1 cellular context compared by ENCODE assay signal in the genomic region with DNA sequence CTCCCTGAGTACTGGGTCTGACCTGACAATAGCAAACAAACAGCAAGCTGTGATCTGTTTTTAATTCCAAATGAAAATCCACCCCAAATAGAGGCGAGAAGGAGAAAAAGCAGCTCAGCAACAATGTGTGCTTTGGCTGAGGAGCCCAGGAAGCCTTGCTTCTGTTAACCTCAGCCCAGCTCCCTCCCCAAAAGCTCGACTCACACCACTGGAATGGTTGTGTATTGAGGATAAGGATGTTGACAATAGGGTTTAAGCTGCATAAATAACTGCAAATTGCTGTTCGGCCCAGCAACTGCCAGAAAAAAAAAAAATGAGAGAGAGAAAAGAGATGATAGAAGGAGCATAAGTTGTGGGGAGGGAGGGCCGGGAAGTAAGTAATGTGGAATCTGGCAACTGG.
TF ChIP-seq lines count a peak whose summit lies in the region.

No MANE protein-coding gene starts in this region.

TF ChIP-seq in IMR-90, 13 proteins besides CTCF, POLR2A, EP300 and RAD21:
- TF ChIP-seq CEBPB (IDR thresholded peaks at IDR 0.05; ENCODE audit: low read depth, low read length) = no peak
- TF ChIP-seq FOS (IDR thresholded peaks at IDR 0.05; ENCODE audit: low read depth, low read length) = no peak
- TF ChIP-seq, protein P1, sequence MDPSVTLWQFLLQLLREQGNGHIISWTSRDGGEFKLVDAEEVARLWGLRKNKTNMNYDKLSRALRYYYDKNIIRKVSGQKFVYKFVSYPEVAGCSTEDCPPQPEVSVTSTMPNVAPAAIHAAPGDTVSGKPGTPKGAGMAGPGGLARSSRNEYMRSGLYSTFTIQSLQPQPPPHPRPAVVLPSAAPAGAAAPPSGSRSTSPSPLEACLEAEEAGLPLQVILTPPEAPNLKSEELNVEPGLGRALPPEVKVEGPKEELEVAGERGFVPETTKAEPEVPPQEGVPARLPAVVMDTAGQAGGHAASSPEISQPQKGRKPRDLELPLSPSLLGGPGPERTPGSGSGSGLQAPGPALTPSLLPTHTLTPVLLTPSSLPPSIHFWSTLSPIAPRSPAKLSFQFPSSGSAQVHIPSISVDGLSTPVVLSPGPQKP (IDR thresholded peaks at IDR 0.05; ENCODE audit: borderline replicate concordance, low read depth, low read length) = no peak
- TF ChIP-seq, protein P2, sequence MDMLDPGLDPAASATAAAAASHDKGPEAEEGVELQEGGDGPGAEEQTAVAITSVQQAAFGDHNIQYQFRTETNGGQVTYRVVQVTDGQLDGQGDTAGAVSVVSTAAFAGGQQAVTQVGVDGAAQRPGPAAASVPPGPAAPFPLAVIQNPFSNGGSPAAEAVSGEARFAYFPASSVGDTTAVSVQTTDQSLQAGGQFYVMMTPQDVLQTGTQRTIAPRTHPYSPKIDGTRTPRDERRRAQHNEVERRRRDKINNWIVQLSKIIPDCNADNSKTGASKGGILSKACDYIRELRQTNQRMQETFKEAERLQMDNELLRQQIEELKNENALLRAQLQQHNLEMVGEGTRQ (IDR thresholded peaks at IDR 0.05; ENCODE audit: low read depth, low read length) = no peak
- no peak for TF ChIP-seq NFE2L2 (IDR thresholded peaks at IDR 0.05; ENCODE audit: low read depth, low read length)
- no peak for TF ChIP-seq MAFK (IDR thresholded peaks at IDR 0.05; ENCODE audit: low read depth, low read length)
- TF ChIP-seq MAZ (IDR thresholded peaks at IDR 0.05; ENCODE audit: borderline replicate concordance, low read depth, low read length) = no peak
- no peak for TF ChIP-seq BHLHE40 (IDR thresholded peaks at IDR 0.05; ENCODE audit: low read depth, low read length)
- TF ChIP-seq SMC3 (IDR thresholded peaks at IDR 0.05; ENCODE audit: low read depth, low read length) = no peak
- no peak for TF ChIP-seq MXI1 (IDR thresholded peaks at IDR 0.05; ENCODE audit: borderline replicate concordance, low read depth, low read length)
- no peak for TF ChIP-seq RCOR1 (IDR thresholded peaks at IDR 0.05; ENCODE audit: insufficient replicate concordance, low read length)
- TF ChIP-seq RFX5 (IDR thresholded peaks at IDR 0.05; ENCODE audit: low read depth, low read length) = no peak
- no peak for TF ChIP-seq CHD1 (IDR thresholded peaks at IDR 0.05; ENCODE audit: low read depth, low read length)
TF ChIP-seq in IMR-90: peak in this region for 0.
